25 cellular contexts compared by ENCODE assay signal in genomic region chr11:10708131-10708530, GRCh38. TPM values are rescaled to one million over a fixed set of nuclear protein-coding genes. Genes with fewer than 3 reads are reported as not detected.
DNase-seq lines count a peak whose midpoint lies in the region; ATAC-seq and TF ChIP-seq lines count a peak whose summit lies in the region.
"Had no signal": no experiment of that assay in that cellular context is flagged by ENCODE, and none has a peak within 500 bp of the region (broad histone marks: within the 10 kb centered on the region; RNA-seq: fewer than 3 reads in every experiment).

No MANE protein-coding gene starts in this region.

- H3K79me1 ChIP-seq in IMR-90 (ENCODE audit: low read depth in 1 of 2, low read length in 2 of 2): no peaks in the 10 kb centered on the region

- H3K36me3 ChIP-seq in IMR-90 (ENCODE audit: control insufficient read depth, insufficient read depth, low read length) (no peaks in the 10 kb centered on the region), vagina (no peaks in the 10 kb centered on the region)
- H3K36me3 ChIP-seq: BE2C; BLaER1 treated with 17β-estradiol and CSF1 and Interleukin-3, amounts not matched to agents 10 nM and 100 nM had no signal

- H4K5ac ChIP-seq in IMR-90 (ENCODE audit: low read depth, low read length): peak overlapping the region; percentile 60; the same call in 1 of the 2 replicates

- no peak overlapping the region; the same call in 1 of the 2 replicates for H3K23ac ChIP-seq in IMR-90 (ENCODE audit: low read depth, low read length)

- H3K4me1 Mint-ChIP-seq in nephron progenitor cell: no peaks in the 10 kb centered on the region
- H3K4me1 Mint-ChIP-seq: CD14-positive monocyte; CD8-positive, alpha-beta memory T cell had no signal

- H4K20me1 ChIP-seq in IMR-90 (ENCODE audit: insufficient read depth, low read length): no peaks in the 10 kb centered on the region
- H4K20me1 ChIP-seq: BLaER1 treated with 17β-estradiol and CSF1 and Interleukin-3, amounts not matched to agents 10 nM and 100 nM had no signal

- H4K91ac ChIP-seq in IMR-90 (ENCODE audit: insufficient read depth, low read depth, low read length): peak overlapping the region; percentile 42; the same call in 1 of the 2 replicates

- WGBS in IMR-90 (ENCODE audit: extremely low coverage in 2 of 2, insufficient read length in 1 of 2), 2 experiments: 88% methylated on average over 3 of the region's 3 CpGs; no CpG with 5 or more reads in 1 of the 2 experiments

- peaks cover 7% of the 10 kb centered on the region for H3K9me1 ChIP-seq in IMR-90 (ENCODE audit: insufficient read depth, low read length)

- H2BK15ac ChIP-seq in IMR-90 (ENCODE audit: low read depth, low read length): peak overlapping the region; percentile 81; the same call in 1 of the 3 replicates

- H3K9me3 Mint-ChIP-seq in nephron progenitor cell: no peaks in the 10 kb centered on the region
- H3K9me3 Mint-ChIP-seq: CD14-positive monocyte; CD4-positive, alpha-beta T cell; CD8-positive, alpha-beta memory T cell; GM23338; H9; HFFc6 had no signal

- no peak for DNase-seq in IMR-90
- DNase-seq in left kidney (ENCODE audit: low read depth, low spot score): peak; percentile 35
- DNase-seq in nephron progenitor cell: no peak
- no peak for DNase-seq in vagina (ENCODE audit: extremely low spot score in 2 of 2)
- no peak for DNase-seq in KBM-7
- DNase-seq in NCI-H146 treated with DMSO at 0.1 percent for 48 hours (lab: John Stamatoyannopoulos, UW; ENCODE audit: unreplicated experiment): no peak
- DNase-seq: 8988T; ACHN; AML-193; BE2C; CD4-positive, alpha-beta T cell; CD8-positive, alpha-beta memory T cell; DMS 273 treated with DMSO at 0.1 percent for 48 hours; DMS79; EL; GDM1; H9; HFFc6 had no signal

- no peaks in the 10 kb centered on the region for H3K27me3 Mint-ChIP-seq in nephron progenitor cell (ENCODE audit: low read depth, poor library complexity)
- H3K27me3 Mint-ChIP-seq: CD4-positive, alpha-beta T cell had no signal

- peak overlapping the region; percentile 83; the same call in 1 of the 2 replicates for H3K14ac ChIP-seq in IMR-90 (replicated peaks; ENCODE audit: low read depth, low read length)

- H2AFZ ChIP-seq in IMR-90 (replicated peaks; ENCODE audit: low read length, poor library complexity): no peak overlapping the region
- H2AFZ ChIP-seq: GM23338 had no signal

- H3K4me3 Mint-ChIP-seq in nephron progenitor cell: no peak overlapping the region
- H3K4me3 Mint-ChIP-seq: CD4-positive, alpha-beta T cell; CD8-positive, alpha-beta memory T cell; GM23338; H9; HFFc6 had no signal

- H3K4me1 ChIP-seq in IMR-90 (ENCODE audit: control insufficient read depth, insufficient read depth, low read length) (peaks cover 19% of the 10 kb centered on the region), vagina (no peaks in the 10 kb centered on the region)
- H3K4me1 ChIP-seq: A549; BE2C; BLaER1 treated with 17β-estradiol and CSF1 and Interleukin-3, amounts not matched to agents 10 nM and 100 nM had no signal

- ATAC-seq in IMR-90 (ENCODE audit: low read depth) (no peak), GM18868 (IDR thresholded peaks at IDR 0.05; ENCODE audit: unreplicated experiment) (no peak)
- ATAC-seq: A549, GM12878, GM23338, HCT116 had no signal

- no peaks in the 10 kb centered on the region for H3K9me3 ChIP-seq in IMR-90 (ENCODE audit: control insufficient read depth, insufficient read depth, low read length)
- H3K9me3 ChIP-seq in vagina: no peaks in the 10 kb centered on the region
- H3K9me3 ChIP-seq: A549; BE2C; BLaER1 treated with 17β-estradiol and CSF1 and Interleukin-3, amounts not matched to agents 10 nM and 100 nM had no signal

- TF ChIP-seq CTCF in IMR-90 (conservative IDR thresholded peaks at IDR 0.05; ENCODE audit: low read depth, low read length) (no peak), nephron progenitor cell (IDR thresholded peaks at IDR 0.05) (no peak), vagina (IDR thresholded peaks at IDR 0.05) (no peak)

- H2AK9ac ChIP-seq in IMR-90 (replicated peaks; ENCODE audit: low read depth, low read length, poor library complexity): no peak overlapping the region

- no peak for TF ChIP-seq RAD21 in IMR-90 (IDR thresholded peaks at IDR 0.05; ENCODE audit: low read length)

- BruUV-seq in IMR-90 (replicated peaks; lab: Mats Ljungman, UMichigan): no TSS peak

- H2BK20ac ChIP-seq in IMR-90 (ENCODE audit: low read depth, low read length): peak overlapping the region; percentile 96

- no peak overlapping the region for H2BK5ac ChIP-seq in IMR-90 (ENCODE audit: low read depth, low read length, poor library complexity, severe bottlenecking)

- in situ Hi-C loops in IMR-90 (cut with MboI; ENCODE audit: low sequenced_read_pairs) (no loop called here), KBM-7 (cut with MboI; ENCODE audit: low pct_unique_long_range_greater_than_20kb, low sequenced_read_pairs) (no loop called here)

- H3K27me3 ChIP-seq in IMR-90 (ENCODE audit: control insufficient read depth, insufficient read depth, low read length) (no peaks in the 10 kb centered on the region), vagina (no peaks in the 10 kb centered on the region)
- H3K27me3 ChIP-seq: BE2C had no signal

- H3K36me3 Mint-ChIP-seq in nephron progenitor cell (ENCODE audit: low read depth): no peaks in the 10 kb centered on the region
- H3K36me3 Mint-ChIP-seq: CD14-positive monocyte; CD8-positive, alpha-beta memory T cell had no signal

- H4K8ac ChIP-seq in IMR-90 (ENCODE audit: low read depth in 2 of 2, low read length in 2 of 2): peak overlapping the region in 1 of 2 experiments; percentile 93; a peak in 1 of 4 replicates

- intact Hi-C loops in IMR-90 (cut with micrococcal nuclease): no loop called here
- intact Hi-C loops in vagina (cut with DNase I): no loop called here

- H3K27ac ChIP-seq in IMR-90 (ENCODE audit: insufficient read depth, low read length): peak overlapping the region; percentile 96; the same call in 1 of the 2 replicates
- H3K27ac ChIP-seq in vagina: peak overlapping the region; percentile 51
- H3K27ac ChIP-seq: A549; BLaER1 treated with 17β-estradiol and CSF1 and Interleukin-3, amounts not matched to agents 10 nM and 100 nM had no signal

- peak overlapping the region; percentile 96; the same call in 1 of the 2 replicates for H2BK120ac ChIP-seq in IMR-90 (ENCODE audit: low read depth, low read length)

- dilution Hi-C loops in IMR-90 (cut with HindIII; ENCODE audit: low sequenced_read_pairs, unreplicated experiment): no loop called here

- CTCF ChIA-PET in IMR-90 (lab: Yijun Ruan, JAX): interaction anchor here (0.6 to 1.7 kb wide), 3 partner anchors 12 to 372 kb away, joined by 3 to 5 read pairs (median 3); no protein-coding TSS in a partner anchor

- no peak for TF ChIP-seq POLR2A in IMR-90 (IDR thresholded peaks at IDR 0.05; ENCODE audit: low read depth, low read length)
- TF ChIP-seq POLR2A in vagina (IDR thresholded peaks at IDR 0.05): no peak

- peak overlapping the region; percentile 3 for H2AK5ac ChIP-seq in IMR-90 (ENCODE audit: low read depth, low read length)

- peak overlapping the region; percentile 45 for H3K18ac ChIP-seq in IMR-90 (ENCODE audit: low read depth, low read length)

- H3K4me3 ChIP-seq in IMR-90 (ENCODE audit: insufficient read depth, low read depth, low read length) (no peak overlapping the region), vagina (no peak overlapping the region)
- H3K4me3 ChIP-seq: A549; BLaER1 treated with 17β-estradiol and CSF1 and Interleukin-3, amounts not matched to agents 10 nM and 100 nM; GM12878; GM23338 had no signal

- H3K4ac ChIP-seq in IMR-90 (ENCODE audit: low read depth, low read length): peak overlapping the region; percentile 54; the same call in 1 of the 2 replicates

- H3K27ac Mint-ChIP-seq in nephron progenitor cell: peak overlapping the region; percentile 31
- H3K27ac Mint-ChIP-seq: CD14-positive monocyte; CD4-positive, alpha-beta T cell; CD8-positive, alpha-beta memory T cell; GM23338; H9; HFFc6 had no signal

- H3K56ac ChIP-seq in IMR-90 (ENCODE audit: extremely low read depth, insufficient read depth, low read length): no peak overlapping the region

- no peak overlapping the region for H3K9ac ChIP-seq in IMR-90 (ENCODE audit: low read depth, low read length)
- H3K9ac ChIP-seq: BLaER1 treated with 17β-estradiol and CSF1 and Interleukin-3, amounts not matched to agents 10 nM and 100 nM had no signal

- H3K4me2 ChIP-seq in IMR-90 (ENCODE audit: low read depth, low read length): no peak overlapping the region
- H3K4me2 ChIP-seq: A549; BLaER1 treated with 17β-estradiol and CSF1 and Interleukin-3, amounts not matched to agents 10 nM and 100 nM; GM23338 had no signal

- POLR2A ChIA-PET in IMR-90 (lab: Charles Lee; ENCODE audit: unreplicated experiment): interaction anchor here (1.1 kb wide), 1 partner anchor 19 kb away, joined by 3 read pairs; no protein-coding TSS in a partner anchor

TF ChIP-seq in IMR-90, 13 proteins besides CTCF, POLR2A, EP300 and RAD21 (continues in another document):
- TF ChIP-seq CHD1 (IDR thresholded peaks at IDR 0.05; ENCODE audit: low read depth, low read length) (no peak), MAFK (IDR thresholded peaks at IDR 0.05; ENCODE audit: low read depth, low read length) (no peak), MAZ (IDR thresholded peaks at IDR 0.05; ENCODE audit: borderline replicate concordance, low read depth, low read length) (no peak), RFX5 (IDR thresholded peaks at IDR 0.05; ENCODE audit: low read depth, low read length) (no peak), BHLHE40 (IDR thresholded peaks at IDR 0.05; ENCODE audit: low read depth, low read length) (no peak), USF2 (IDR thresholded peaks at IDR 0.05; ENCODE audit: low read depth, low read length) (no peak), SMC3 (IDR thresholded peaks at IDR 0.05; ENCODE audit: low read depth, low read length) (no peak), NFE2L2 (IDR thresholded peaks at IDR 0.05; ENCODE audit: low read depth, low read length) (no peak)

RNA-seq across cellular contexts. Expression of gene IRAG1, which starts 14.6 kb away (rescaled TPM):
- total RNA-seq in IMR-90 (2012; rRNA removed) (21.1 and 25.8 TPM in 2 replicates), vagina (18.2 TPM)
- polyA plus RNA-seq in IMR-90 (2012; rRNA removed): 17.6 and 19.4 TPM in 2 replicates
- polyA plus RNA-seq in IMR-90 (2012; cell fraction: cytosol; rRNA removed): 8.5 and 8.6 TPM in 2 replicates
- 37.6 and 104 TPM in 2 replicates for polyA plus RNA-seq in IMR-90 (2012; cell fraction: nucleus; rRNA removed; ENCODE audit: low replicate concordance)
- total RNA-seq: CD4-positive, alpha-beta T cell; CD8-positive, alpha-beta memory T cell had no signal
- polyA plus RNA-seq: CD8-positive, alpha-beta memory T cell had no signal

RNA-seq across cellular contexts. Expression of gene CTR9, which starts 42.9 kb away (rescaled TPM):
- total RNA-seq in IMR-90 (2012; rRNA removed) (37.1 and 38.3 TPM in 2 replicates), vagina (20.6 TPM)
- polyA plus RNA-seq in IMR-90 (2012; rRNA removed): 14.4 and 16.8 TPM in 2 replicates
- polyA plus RNA-seq in IMR-90 (2012; cell fraction: cytosol; rRNA removed): 3.8 and 5.1 TPM in 2 replicates
- 2.1 and 10.6 TPM in 2 replicates for polyA plus RNA-seq in IMR-90 (2012; cell fraction: nucleus; rRNA removed; ENCODE audit: low replicate concordance)
